16 cellular contexts compared by ENCODE assay signal in genomic region chr11:2074266-2074825, GRCh38.
DNase-seq lines count a peak whose midpoint lies in the region; TF ChIP-seq lines count a peak whose summit lies in the region.
"Had no signal": no experiment of that assay in that cellular context is flagged by ENCODE, and none has a peak within 500 bp of the region (broad histone marks: within the 10 kb centered on the region; RNA-seq: fewer than 3 reads in every experiment).

No MANE protein-coding gene starts in this region.

- BruUV-seq in MCF 10A (replicated peaks; lab: Mats Ljungman, UMichigan) (no TSS peak), mammary epithelial cell (replicated peaks; lab: Mats Ljungman, UMichigan) (no TSS peak)

- H3K4me1 ChIP-seq in mammary epithelial cell (ENCODE audit: insufficient read depth, low read length), result peaks cover 26% of the 10 kb centered on the region

- H3K9me3 Mint-ChIP-seq in MCF 10A (ENCODE audit: unreplicated experiment) (no peaks in the 10 kb centered on the region), type B pancreatic cell (no peaks in the 10 kb centered on the region)
- H3K9me3 Mint-ChIP-seq: central memory CD8-positive, alpha-beta T cell had no signal

- in situ Hi-C loops in mammary epithelial cell (cut with MboI; ENCODE audit: low sequenced_read_pairs in 2 of 2), result no loop called here

- H3K4me3 ChIP-seq in mammary epithelial cell (replicated peaks in 1 of 3; ENCODE audit: insufficient read depth in 1 of 3, low read depth in 2 of 3, low read length in 3 of 3), result no peak overlapping the region
- H3K4me3 ChIP-seq in epithelial cell of proximal tubule (ENCODE audit: low read depth, low read length), result no peak overlapping the region
- H3K4me3 ChIP-seq: SJSA1, skin epidermis had no signal

- H3K36me3 Mint-ChIP-seq in MCF 10A (ENCODE audit: insufficient read depth, unreplicated experiment), result peaks cover 6% of the 10 kb centered on the region
- no peaks in the 10 kb centered on the region for H3K36me3 Mint-ChIP-seq in type B pancreatic cell
- H3K36me3 Mint-ChIP-seq: naive B cell had no signal

- POLR2A ChIA-PET in MCF 10A (lab: Yijun Ruan, JAX), result interaction anchor here (0.6 to 1.3 kb wide), 2 partner anchors 19 to 724 kb away, joined by 3 to 5 read pairs; no protein-coding TSS in a partner anchor

- TF ChIP-seq CTCF in MCF 10A (IDR thresholded peaks at IDR 0.05; ENCODE audit: unreplicated experiment), result peak; percentile 24
- TF ChIP-seq CTCF in mammary epithelial cell (conservative IDR thresholded peaks at IDR 0.05 in 1 of 2, IDR thresholded peaks at IDR 0.05 in 1 of 2; ENCODE audit: extremely low read depth in 1 of 2, insufficient read depth in 1 of 2, low read depth in 1 of 2, low read length in 2 of 2), result peak in 1 of 2 donors; percentile 28
- TF ChIP-seq CTCF in epithelial cell of proximal tubule (conservative IDR thresholded peaks at IDR 0.05; ENCODE audit: low read depth, low read length), result peak; percentile 36
- peak; percentile 50 for TF ChIP-seq CTCF in type B pancreatic cell (conservative IDR thresholded peaks at IDR 0.05)

- DNase-seq in MCF 10A (ENCODE audit: unreplicated experiment), result no peak
- no peak for DNase-seq in mammary epithelial cell
- peak; percentile 69 for DNase-seq in NCI-H69 (lab: John Stamatoyannopoulos, UW)
- DNase-seq in epithelial cell of proximal tubule (ENCODE audit: low read depth), result no peak
- no peak for DNase-seq in type B pancreatic cell (ENCODE audit: extremely low spot score, unreplicated experiment)
- DNase-seq in effector CD8-positive, alpha-beta T cell (lab: John Stamatoyannopoulos, UW), result no peak
- DNase-seq in A172 (ENCODE audit: low spot score), result no peak
- no peak for DNase-seq in D341Med (ENCODE audit: low spot score)
- DNase-seq: activated effector memory CD4-positive, alpha-beta T cell treated with anti-CD3 and anti-CD28 coated beads, Interleukin-2, amount 50 U/mL, for 16 hours; AML-193; kidney; naive B cell; NCI-H524 had no signal

- no peaks in the 10 kb centered on the region for H3K9me3 ChIP-seq in mammary epithelial cell (replicated peaks; ENCODE audit: insufficient read depth, low read length)
- H3K9me3 ChIP-seq: SJSA1 had no signal

- H3K4me2 ChIP-seq in mammary epithelial cell (ENCODE audit: insufficient read depth, low read depth, low read length), result no peak overlapping the region

- no peaks in the 10 kb centered on the region for H4K20me1 ChIP-seq in mammary epithelial cell (ENCODE audit: insufficient read depth, low read length)

- H3K36me3 ChIP-seq in mammary epithelial cell (ENCODE audit: insufficient read depth, low read length), result no peaks in the 10 kb centered on the region
- H3K36me3 ChIP-seq: SJSA1 had no signal

- no peak overlapping the region for H3K27ac ChIP-seq in mammary epithelial cell (ENCODE audit: insufficient read depth, low read depth, low read length)
- H3K27ac ChIP-seq: SJSA1, skin epidermis had no signal

- intact Hi-C loops in MCF 10A (cut with micrococcal nuclease) (no loop called here), mammary epithelial cell (cut with micrococcal nuclease) (no loop called here)

- H3K79me2 ChIP-seq in mammary epithelial cell (ENCODE audit: insufficient read depth, low read length), result no peaks in the 10 kb centered on the region

- no peak overlapping the region for H3K9ac ChIP-seq in mammary epithelial cell (ENCODE audit: insufficient read depth, low read length)

- peaks cover 29% of the 10 kb centered on the region for H3K4me1 Mint-ChIP-seq in MCF 10A (ENCODE audit: insufficient read depth, unreplicated experiment)
- H3K4me1 Mint-ChIP-seq in type B pancreatic cell (ENCODE audit: unreplicated experiment), result peaks cover 12% of the 10 kb centered on the region
- H3K4me1 Mint-ChIP-seq: central memory CD8-positive, alpha-beta T cell; naive B cell had no signal

- H3K27ac Mint-ChIP-seq in MCF 10A (ENCODE audit: low read depth, unreplicated experiment) (no peak overlapping the region), type B pancreatic cell (no peak overlapping the region)
- H3K27ac Mint-ChIP-seq: naive B cell had no signal

- no peak overlapping the region for H2AFZ ChIP-seq in mammary epithelial cell (ENCODE audit: low read depth, low read length)

- dilution Hi-C loops in mammary epithelial cell (cut with HindIII; ENCODE audit: low sequenced_read_pairs), result no loop called here

- WGBS in mammary epithelial cell (ENCODE audit: low coverage, missing lambda C conversion rate), result 73% methylated on average over 12 of the region's 12 CpGs

- H3K4me3 Mint-ChIP-seq in MCF 10A (ENCODE audit: unreplicated experiment) (no peak overlapping the region), type B pancreatic cell (no peak overlapping the region)
- H3K4me3 Mint-ChIP-seq: central memory CD8-positive, alpha-beta T cell; naive B cell had no signal

- peaks cover 9% of the 10 kb centered on the region for H3K27me3 ChIP-seq in mammary epithelial cell (ENCODE audit: insufficient read depth, low read length)

- H3K27me3 Mint-ChIP-seq in MCF 10A (ENCODE audit: insufficient read depth, unreplicated experiment) (no peaks in the 10 kb centered on the region), type B pancreatic cell (no peaks in the 10 kb centered on the region)

- CTCF ChIA-PET in MCF 10A (lab: Yijun Ruan, JAX) (interaction anchor here (0.5 to 1.0 kb wide), 4 partner anchors 38 to 841 kb away, joined by 3 read pairs; no protein-coding TSS in a partner anchor), mammary epithelial cell (lab: Charles Lee; ENCODE audit: low non-redundant PET) (no interaction called here)
